1 cellular context compared by ENCODE assay signal in genomic region chr19:51366050-51366998, GRCh38.
TF ChIP-seq lines count a peak whose summit lies in the region.

TSS of gene ETFB (minus strand) at chr19:51366388. CDS start at chr19:51366326, 62 bp downstream.

TF ChIP-seq in HEK293, 187 proteins besides CTCF, POLR2A, EP300 and RAD21 (continued from another document):
- TF ChIP-seq ZNF26 (tag by site-specific recombination; IDR thresholded peaks at IDR 0.05) (no peak), PRDM10 (tag by site-specific recombination; IDR thresholded peaks at IDR 0.05) (peak; percentile 48), ZNF843 (tag by site-specific recombination; IDR thresholded peaks at IDR 0.05) (peak; percentile 79), KLF10 (tag by site-specific recombination; IDR thresholded peaks at IDR 0.05) (peak; percentile 81), IKZF3 (tag by site-specific recombination; IDR thresholded peaks at IDR 0.05) (peak; percentile 86), ZNF621 (tag by site-specific recombination; IDR thresholded peaks at IDR 0.05) (no peak), YY2 (tag by site-specific recombination; IDR thresholded peaks at IDR 0.05) (peak; percentile 76), ZNF350 (tag by site-specific recombination; IDR thresholded peaks at IDR 0.05) (no peak), ZNF777 (tag by site-specific recombination; IDR thresholded peaks at IDR 0.05; ENCODE audit: borderline replicate concordance) (peak; percentile 54; the same call in 1 of the 2 replicates), ZBTB26 (tag by site-specific recombination; optimal IDR thresholded peaks at IDR 0.05) (peak; percentile 63), ZNF521 (tag by site-specific recombination; IDR thresholded peaks at IDR 0.05) (no peak), SP7 (tag by site-specific recombination; IDR thresholded peaks at IDR 0.05) (peak; percentile 38; the same call in 1 of the 2 replicates), ZNF664 (tag by site-specific recombination; IDR thresholded peaks at IDR 0.05) (no peak), KLF17 (tag by site-specific recombination; IDR thresholded peaks at IDR 0.05) (peak; percentile 67; the same call in 1 of the 2 replicates), ZNF10 (tag by site-specific recombination; IDR thresholded peaks at IDR 0.05) (peak; percentile 10; the same call in 1 of the 2 replicates), ZBTB21 (tag by site-specific recombination; IDR thresholded peaks at IDR 0.05) (peak; percentile 49; the same call in 1 of the 2 replicates), ZNF302 (tag by site-specific recombination; IDR thresholded peaks at IDR 0.05; ENCODE audit: low read depth) (no peak), ZFP69B (tag by site-specific recombination; IDR thresholded peaks at IDR 0.05) (peak; percentile 77), BCL11A (tag by site-specific recombination; IDR thresholded peaks at IDR 0.05; ENCODE audit: low read depth) (peak; percentile 92), ZNF580 (tag by site-specific recombination; IDR thresholded peaks at IDR 0.05) (peak; percentile 48; the same call in 1 of the 2 replicates), PRDM4 (tag by site-specific recombination; IDR thresholded peaks at IDR 0.05) (peak; percentile 60; the same call in 1 of the 2 replicates), ZNF280D (tag by site-specific recombination; IDR thresholded peaks at IDR 0.05) (0 out of 2 replicates have a peak, but pooled peaks have one; percentile 36), ZNF404 (tag by site-specific recombination; IDR thresholded peaks at IDR 0.05) (no peak), ZNF645 (tag by site-specific recombination; IDR thresholded peaks at IDR 0.05) (peak; percentile 74; the same call in 1 of the 2 replicates), ZFHX2 (tag by site-specific recombination; conservative IDR thresholded peaks at IDR 0.05) (peak; percentile 67), ZSCAN4 (tag by site-specific recombination; IDR thresholded peaks at IDR 0.05) (peak; percentile 40; the same call in 1 of the 2 replicates), ZNF398 (tag by site-specific recombination; IDR thresholded peaks at IDR 0.05) (peak; percentile 89), ZNF629 (tag by site-specific recombination; IDR thresholded peaks at IDR 0.05) (peak; percentile 43), EGR2 (tag by site-specific recombination; IDR thresholded peaks at IDR 0.05; ENCODE audit: low read depth) (peak; percentile 44), ZBTB10 (tag by site-specific recombination; IDR thresholded peaks at IDR 0.05) (peak; percentile 63), ZNF169 (tag by site-specific recombination; IDR thresholded peaks at IDR 0.05) (peak; percentile 62; the same call in 1 of the 2 replicates), MEIS1 (CRISPR knock-in tag; IDR thresholded peaks at IDR 0.05; ENCODE audit: borderline replicate concordance) (no peak), BCL11B (tag by site-specific recombination; IDR thresholded peaks at IDR 0.05; ENCODE audit: low read depth) (peak; percentile 87; the same call in 1 of the 2 replicates), KLF1 (tag by site-specific recombination; IDR thresholded peaks at IDR 0.05) (peak; percentile 75; the same call in 1 of the 2 replicates)
